2 cellular contexts compared by ENCODE assay signal in genomic region chr15:91921188-91921820, GRCh38.
TF ChIP-seq lines count a peak whose summit lies in the region.

No MANE protein-coding gene starts in this region.

TF ChIP-seq in liver, 16 proteins besides CTCF, POLR2A, EP300 and RAD21 (continued from another document):
- no peak for TF ChIP-seq YY1 (IDR thresholded peaks at IDR 0.05)
- TF ChIP-seq, protein P1, sequence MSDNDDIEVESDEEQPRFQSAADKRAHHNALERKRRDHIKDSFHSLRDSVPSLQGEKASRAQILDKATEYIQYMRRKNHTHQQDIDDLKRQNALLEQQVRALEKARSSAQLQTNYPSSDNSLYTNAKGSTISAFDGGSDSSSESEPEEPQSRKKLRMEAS (IDR thresholded peaks at IDR 0.05) = no peak
- TF ChIP-seq SP1 (IDR thresholded peaks at IDR 0.05) = no peak
- TF ChIP-seq JUND (IDR thresholded peaks at IDR 0.05) = no peak
- TF ChIP-seq, protein P2, sequence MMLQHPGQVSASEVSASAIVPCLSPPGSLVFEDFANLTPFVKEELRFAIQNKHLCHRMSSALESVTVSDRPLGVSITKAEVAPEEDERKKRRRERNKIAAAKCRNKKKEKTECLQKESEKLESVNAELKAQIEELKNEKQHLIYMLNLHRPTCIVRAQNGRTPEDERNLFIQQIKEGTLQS (IDR thresholded peaks at IDR 0.05) = no peak
- no peak for TF ChIP-seq EGR1 (IDR thresholded peaks at IDR 0.05; ENCODE audit: low read depth in 2 of 2)
- TF ChIP-seq HNF4A (conservative IDR thresholded peaks at IDR 0.05) = no peak
- no peak for TF ChIP-seq NR2F2 (IDR thresholded peaks at IDR 0.05)
- no peak for TF ChIP-seq HNF4G (IDR thresholded peaks at IDR 0.05)
- TF ChIP-seq REST (IDR thresholded peaks at IDR 0.05) = no peak
- TF ChIP-seq RXRA (IDR thresholded peaks at IDR 0.05) = no peak

TF ChIP-seq in HepG2, 621 proteins besides CTCF, POLR2A, EP300 and RAD21 (continued from another document):
- TF ChIP-seq, protein P3, sequence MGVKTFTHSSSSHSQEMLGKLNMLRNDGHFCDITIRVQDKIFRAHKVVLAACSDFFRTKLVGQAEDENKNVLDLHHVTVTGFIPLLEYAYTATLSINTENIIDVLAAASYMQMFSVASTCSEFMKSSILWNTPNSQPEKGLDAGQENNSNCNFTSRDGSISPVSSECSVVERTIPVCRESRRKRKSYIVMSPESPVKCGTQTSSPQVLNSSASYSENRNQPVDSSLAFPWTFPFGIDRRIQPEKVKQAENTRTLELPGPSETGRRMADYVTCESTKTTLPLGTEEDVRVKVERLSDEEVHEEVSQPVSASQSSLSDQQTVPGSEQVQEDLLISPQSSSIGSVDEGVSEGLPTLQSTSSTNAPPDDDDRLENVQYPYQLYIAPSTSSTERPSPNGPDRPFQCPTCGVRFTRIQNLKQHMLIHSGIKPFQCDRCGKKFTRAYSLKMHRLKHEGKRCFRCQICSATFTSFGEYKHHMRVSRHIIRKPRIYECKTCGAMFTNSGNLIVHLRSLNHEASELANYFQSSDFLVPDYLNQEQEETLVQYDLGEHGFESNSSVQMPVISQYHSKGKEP (CRISPR knock-in tag; IDR thresholded peaks at IDR 0.05) = no peak
- no peak for TF ChIP-seq ZNF589 (CRISPR knock-in tag; conservative IDR thresholded peaks at IDR 0.05)
